Comparison of ENCODE assay signal across 8 cellular contexts in the genomic region with DNA sequence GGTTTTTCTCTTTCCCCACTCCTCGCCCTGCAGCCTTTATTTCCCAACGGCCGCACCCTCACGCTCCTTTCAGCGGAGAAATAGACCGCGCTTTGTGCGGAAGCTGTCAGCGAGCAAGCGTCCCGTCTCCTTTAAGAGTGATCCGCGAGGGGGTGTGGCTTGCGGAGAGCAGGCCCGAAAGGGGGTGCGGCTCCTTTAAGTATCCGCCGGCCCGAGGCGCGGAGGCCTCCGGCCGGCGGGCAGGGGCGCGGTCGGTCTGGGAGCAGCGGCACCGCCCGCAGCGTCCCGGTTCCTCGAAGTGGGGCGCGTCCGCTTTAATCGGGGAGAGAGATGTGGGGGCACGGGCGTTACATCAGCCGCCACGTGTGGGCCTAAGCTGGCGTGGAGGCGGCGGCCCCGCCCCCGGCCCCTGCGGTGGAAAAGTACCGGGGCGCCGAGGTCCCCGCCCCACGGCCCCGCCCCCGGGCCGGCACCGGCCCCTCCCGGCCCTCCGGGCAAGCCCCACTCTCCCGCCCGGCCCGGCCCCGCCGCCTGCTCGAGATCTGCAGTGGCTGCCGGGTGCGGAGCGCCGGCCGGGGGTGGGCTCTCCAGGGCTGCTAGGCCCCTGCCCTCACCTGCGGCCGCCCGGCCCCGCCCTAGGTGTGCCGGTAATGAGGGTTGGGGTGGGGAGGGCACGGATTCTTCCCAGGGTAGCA. TPM values are rescaled to one million over a fixed set of nuclear protein-coding genes. Genes with fewer than 3 reads are reported as not detected.
DNase-seq lines count a peak whose midpoint lies in the region; ATAC-seq lines count a peak whose summit lies in the region.

No MANE protein-coding gene starts in this region.

- CTCF ChIA-PET in activated CD4-positive, alpha-beta T cell treated with anti-CD3 and anti-CD28 coated beads for 36 hours (lab: Charles Lee), result interaction anchor here (1.2 to 1.4 kb wide), 2 partner anchors 15 to 18 kb away, joined by 3 to 5 read pairs; no protein-coding TSS in a partner anchor

- POLR2A ChIA-PET in activated CD4-positive, alpha-beta T cell treated with anti-CD3 and anti-CD28 coated beads for 36 hours (lab: Charles Lee), result interaction anchor here (0.6 to 0.8 kb wide), 2 partner anchors 9 to 13 kb away, joined by 3 to 4 read pairs; no protein-coding TSS in a partner anchor

- H3K4me1 Mint-ChIP-seq in activated CD4-positive, alpha-beta T cell treated with anti-CD3 and anti-CD28 coated beads for 36 hours, result peaks cover 24% of the 10 kb centered on the region

- H3K9me3 Mint-ChIP-seq in activated CD4-positive, alpha-beta T cell treated with anti-CD3 and anti-CD28 coated beads for 36 hours (ENCODE audit: low read depth), result no peaks in the 10 kb centered on the region

- peak overlapping the region; percentile 94 for H3K27ac ChIP-seq in cingulate gyrus (ENCODE audit: low read depth, low read length)

- H3K4me3 Mint-ChIP-seq in activated CD4-positive, alpha-beta T cell treated with anti-CD3 and anti-CD28 coated beads for 36 hours, result peak overlapping the region; percentile 88

- peak overlapping the region; percentile 96 for H3K27ac Mint-ChIP-seq in activated CD4-positive, alpha-beta T cell treated with anti-CD3 and anti-CD28 coated beads for 36 hours

- peaks cover 6% of the 10 kb centered on the region for H3K36me3 Mint-ChIP-seq in activated CD4-positive, alpha-beta T cell treated with anti-CD3 and anti-CD28 coated beads for 36 hours (ENCODE audit: low read depth)

- ATAC-seq in GM19035 (IDR thresholded peaks at IDR 0.05; ENCODE audit: unreplicated experiment) (peak; percentile 86), HG03196 (IDR thresholded peaks at IDR 0.05; ENCODE audit: unreplicated experiment) (peak; percentile 73), left lobe of liver (peak; percentile 92)
- peak; percentile 83 for ATAC-seq in activated CD4-positive, alpha-beta T cell treated with anti-CD3 and anti-CD28 coated beads for 36 hours

- H3K27me3 Mint-ChIP-seq in activated CD4-positive, alpha-beta T cell treated with anti-CD3 and anti-CD28 coated beads for 36 hours, result no peaks in the 10 kb centered on the region

- intact Hi-C loops in activated CD4-positive, alpha-beta T cell treated with anti-CD3 and anti-CD28 coated beads for 36 hours (cut with DNase I, micrococcal nuclease), result loop anchor here (1.0 to 10.0 kb wide), 16 partner anchors 39 to 1657 kb away; partner anchors contain the start of genes CCDC24 (in 2 of the 2), ST3GAL3 (in 2 of the 2), ATP6V0B (in 1 of the 2) and B4GALT2 (in 1 of the 2)

- DNase-seq in Ammon's horn (ENCODE audit: low spot score), result peak; percentile 91
- DNase-seq in NCI-H510A (lab: John Stamatoyannopoulos, UW), result peak; percentile 100
- peak; percentile 94 for DNase-seq in activated CD4-positive, alpha-beta T cell treated with anti-CD3 and anti-CD28 coated beads for 36 hours
- peak; percentile 85 for DNase-seq in left lobe of liver (ENCODE audit: low spot score)
- peak; percentile 88 for DNase-seq in stimulated activated CD4-positive, alpha-beta T cell treated with anti-CD3 and anti-CD28 coated beads, Interleukin-1b, Interleukin-23, amount 100 ng/mL, for 48 hours

RNA-seq across cellular contexts. Expression of gene SLC6A9, which starts 1.2 kb away (rescaled TPM):
- total RNA-seq in activated CD4-positive, alpha-beta T cell treated with anti-CD3 and anti-CD28 coated beads for 36 hours, result 10 to 100 TPM; 12.5 to 13.4 TPM
- 0.65 TPM for total RNA-seq in left lobe of liver

RNA-seq across cellular contexts. Expression of gene CCDC24, which starts 38.7 kb away (rescaled TPM):
- 1 to 10 TPM; 1.2 to 2.0 TPM for total RNA-seq in activated CD4-positive, alpha-beta T cell treated with anti-CD3 and anti-CD28 coated beads for 36 hours
- total RNA-seq in left lobe of liver, result 4.7 TPM

RNA-seq across cellular contexts. Expression of gene B4GALT2, which starts 51.0 kb away (rescaled TPM):
- 10 to 100 TPM; 27.9 to 35.3 TPM for total RNA-seq in activated CD4-positive, alpha-beta T cell treated with anti-CD3 and anti-CD28 coated beads for 36 hours
- total RNA-seq in left lobe of liver, result 20.6 TPM

RNA-seq across cellular contexts. Expression of gene ATP6V0B, which starts 55.3 kb away (rescaled TPM):
- total RNA-seq in activated CD4-positive, alpha-beta T cell treated with anti-CD3 and anti-CD28 coated beads for 36 hours, result 10 to 100 TPM; 39.4 to 75.6 TPM
- total RNA-seq in left lobe of liver, result 70.5 TPM

Comparison
In these comparisons a context has a peak if more than half of its experiments do, and no peak if none do; other contexts are left out.
1. Peak in every context shown above with its lines: DNase-seq, ATAC-seq and H3K27ac ChIP-seq.